ENCODE assay signal across 11 cellular contexts in genomic region chr3:174397848-174398247, GRCh38.
DNase-seq lines count a peak whose midpoint lies in the region; ATAC-seq and TF ChIP-seq lines count a peak whose summit lies in the region.
"Had no signal": no experiment of that assay in that cellular context is flagged by ENCODE, and none has a peak within 500 bp of the region (broad histone marks: within the 10 kb centered on the region; RNA-seq: fewer than 3 reads in every experiment).

No MANE protein-coding gene starts in this region.

- H3K4me3 ChIP-seq in neural cell (ENCODE audit: low read length) (no peak overlapping the region), left lung (no peak overlapping the region)
- H3K4me3 ChIP-seq: lung had no signal

- no peak for ATAC-seq in left lung
- no peak for ATAC-seq in HG03460 (IDR thresholded peaks at IDR 0.05; ENCODE audit: unreplicated experiment)

- H3K9me3 Mint-ChIP-seq in chondrocyte (ENCODE audit: low read depth), result peaks cover 12% of the 10 kb centered on the region

- H3K9me2 ChIP-seq in neural cell (ENCODE audit: insufficient read depth, low read length), result no peaks in the 10 kb centered on the region

- TF ChIP-seq EP300 in neural cell (conservative IDR thresholded peaks at IDR 0.05; ENCODE audit: poor library complexity, severe bottlenecking), result no peak

- H3K9me3 ChIP-seq in neural cell (ENCODE audit: low read length) (no peaks in the 10 kb centered on the region), left lung (peaks cover 0 to 2% of the 10 kb centered on the region in 2 donors)

- no peak overlapping the region for H3K27ac Mint-ChIP-seq in chondrocyte (ENCODE audit: unreplicated experiment)
- H3K27ac Mint-ChIP-seq: stimulated activated naive CD8-positive, alpha-beta T cell treated with anti-CD3 and anti-CD28 coated beads, Interleukin-15, Interleukin-2, amounts not matched to agents 100 ng/mL and 50 ng/mL, for 24 hours had no signal

- H4K20me1 ChIP-seq in neural cell (ENCODE audit: insufficient read depth), result no peaks in the 10 kb centered on the region

- TF ChIP-seq RAD21 in neural cell (conservative IDR thresholded peaks at IDR 0.05), result peak; percentile 39

- H3K36me3 ChIP-seq in neural cell (ENCODE audit: insufficient read depth, low read length) (no peaks in the 10 kb centered on the region), left lung (no peaks in the 10 kb centered on the region)

- H3K27me3 ChIP-seq in neural cell (ENCODE audit: insufficient read depth, low read depth, low read length), result no peaks in the 10 kb centered on the region
- no peaks in the 10 kb centered on the region for H3K27me3 ChIP-seq in left lung

- no peaks in the 10 kb centered on the region for H3K4me1 Mint-ChIP-seq in chondrocyte (ENCODE audit: low read depth)

- no peaks in the 10 kb centered on the region for H3K79me2 ChIP-seq in neural cell (replicated peaks; ENCODE audit: insufficient read depth, low read length)

- intact Hi-C loops in left lung (cut with DNase I), result no loop called here

- no peaks in the 10 kb centered on the region for H3K36me3 Mint-ChIP-seq in chondrocyte (ENCODE audit: low read depth)

- no peaks in the 10 kb centered on the region for H3K4me1 ChIP-seq in left lung

- peaks cover 4% of the 10 kb centered on the region for H3K27me3 Mint-ChIP-seq in chondrocyte (ENCODE audit: low read depth)

- TF ChIP-seq CTCF in chondrocyte (IDR thresholded peaks at IDR 0.05) (peak; percentile 76), neural cell (IDR thresholded peaks at IDR 0.05; ENCODE audit: poor library complexity, severe bottlenecking) (peak; percentile 22), left lung (IDR thresholded peaks at IDR 0.05) (peak in 1 of 2 donors; percentile 46)

- H3K4me2 ChIP-seq in neural cell (ENCODE audit: low read length), result no peak overlapping the region

- no peak overlapping the region for H3K27ac ChIP-seq in neural cell (ENCODE audit: low read length)
- H3K27ac ChIP-seq in left lung, result no peak overlapping the region

- H3K9ac ChIP-seq in neural cell (ENCODE audit: low read length), result no peak overlapping the region

- peak; percentile 25 for DNase-seq in EL
- DNase-seq in NCI-H2171 (lab: John Stamatoyannopoulos, UW), result peak; percentile 25
- DNase-seq in chondrocyte (ENCODE audit: low spot score), result no peak
- no peak for DNase-seq in left lung
- no peak for DNase-seq in NCI-H1092 (lab: John Stamatoyannopoulos, UW)
- no peak for DNase-seq in hepatic stellate cell (ENCODE audit: low spot score)
- DNase-seq: T1000 had no signal

- H2AFZ ChIP-seq in neural cell (ENCODE audit: low read depth, low read length), result no peak overlapping the region

- H3F3A ChIP-seq in neural cell (ENCODE audit: insufficient read depth, low read length, poor library complexity, severe bottlenecking), result no peaks in the 10 kb centered on the region

- H3K4me3 Mint-ChIP-seq in chondrocyte (ENCODE audit: unreplicated experiment), result no peak overlapping the region
- H3K4me3 Mint-ChIP-seq: stimulated activated naive CD8-positive, alpha-beta T cell treated with anti-CD3 and anti-CD28 coated beads, Interleukin-15, Interleukin-2, amounts not matched to agents 100 ng/mL and 50 ng/mL, for 24 hours had no signal

TF ChIP-seq in neural cell, 6 proteins besides CTCF, POLR2A, EP300 and RAD21:
- TF ChIP-seq MXI1 (conservative IDR thresholded peaks at IDR 0.05; ENCODE audit: poor library complexity, severe bottlenecking) (no peak), TAF1 (IDR thresholded peaks at IDR 0.05; ENCODE audit: low read depth) (no peak), POLR2AphosphoS5 (IDR thresholded peaks at IDR 0.05) (no peak), SMC3 (conservative IDR thresholded peaks at IDR 0.05; ENCODE audit: poor library complexity) (no peak), EZH2 (IDR thresholded peaks at IDR 0.05; ENCODE audit: borderline replicate concordance, insufficient read depth, low read length, poor library complexity, severe bottlenecking) (no peak)
- TF ChIP-seq, protein P1, sequence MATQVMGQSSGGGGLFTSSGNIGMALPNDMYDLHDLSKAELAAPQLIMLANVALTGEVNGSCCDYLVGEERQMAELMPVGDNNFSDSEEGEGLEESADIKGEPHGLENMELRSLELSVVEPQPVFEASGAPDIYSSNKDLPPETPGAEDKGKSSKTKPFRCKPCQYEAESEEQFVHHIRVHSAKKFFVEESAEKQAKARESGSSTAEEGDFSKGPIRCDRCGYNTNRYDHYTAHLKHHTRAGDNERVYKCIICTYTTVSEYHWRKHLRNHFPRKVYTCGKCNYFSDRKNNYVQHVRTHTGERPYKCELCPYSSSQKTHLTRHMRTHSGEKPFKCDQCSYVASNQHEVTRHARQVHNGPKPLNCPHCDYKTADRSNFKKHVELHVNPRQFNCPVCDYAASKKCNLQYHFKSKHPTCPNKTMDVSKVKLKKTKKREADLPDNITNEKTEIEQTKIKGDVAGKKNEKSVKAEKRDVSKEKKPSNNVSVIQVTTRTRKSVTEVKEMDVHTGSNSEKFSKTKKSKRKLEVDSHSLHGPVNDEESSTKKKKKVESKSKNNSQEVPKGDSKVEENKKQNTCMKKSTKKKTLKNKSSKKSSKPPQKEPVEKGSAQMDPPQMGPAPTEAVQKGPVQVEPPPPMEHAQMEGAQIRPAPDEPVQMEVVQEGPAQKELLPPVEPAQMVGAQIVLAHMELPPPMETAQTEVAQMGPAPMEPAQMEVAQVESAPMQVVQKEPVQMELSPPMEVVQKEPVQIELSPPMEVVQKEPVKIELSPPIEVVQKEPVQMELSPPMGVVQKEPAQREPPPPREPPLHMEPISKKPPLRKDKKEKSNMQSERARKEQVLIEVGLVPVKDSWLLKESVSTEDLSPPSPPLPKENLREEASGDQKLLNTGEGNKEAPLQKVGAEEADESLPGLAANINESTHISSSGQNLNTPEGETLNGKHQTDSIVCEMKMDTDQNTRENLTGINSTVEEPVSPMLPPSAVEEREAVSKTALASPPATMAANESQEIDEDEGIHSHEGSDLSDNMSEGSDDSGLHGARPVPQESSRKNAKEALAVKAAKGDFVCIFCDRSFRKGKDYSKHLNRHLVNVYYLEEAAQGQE (IDR thresholded peaks at IDR 0.05; ENCODE audit: borderline replicate concordance), result no peak

Comparison
In these comparisons a context has a peak if more than half of its experiments do, and no peak if none do; other contexts are left out.
1. DNase-seq: peak in EL (single experiment) and NCI-H2171 (single experiment); none in chondrocyte (single experiment), left lung (0 of 2), NCI-H1092 (single experiment) and hepatic stellate cell (single experiment).